In genomic region chr6:167579786-167580370, GRCh38 we compare ENCODE assay signal across 18 cellular contexts.
DNase-seq lines count a peak whose midpoint lies in the region; TF ChIP-seq lines count a peak whose summit lies in the region.
"Had no signal": no experiment of that assay in that cellular context is flagged by ENCODE, and none has a peak within 500 bp of the region (broad histone marks: within the 10 kb centered on the region; RNA-seq: fewer than 3 reads in every experiment).

No MANE protein-coding gene starts in this region.

- CTCF ChIA-PET in GM10248 (lab: Yijun Ruan, JAX): no interaction called here

- TF ChIP-seq CTCF in colonic mucosa (IDR thresholded peaks at IDR 0.05) (no peak), nephron (IDR thresholded peaks at IDR 0.05; ENCODE audit: unreplicated experiment in 3 of 3) (no peak), smooth muscle cell (IDR thresholded peaks at IDR 0.05; ENCODE audit: borderline replicate concordance, insufficient read depth, poor library complexity, severe bottlenecking) (no peak), GM10248 (IDR thresholded peaks at IDR 0.05; ENCODE audit: control extremely low read depth, extremely low read depth, low read depth, missing control alignments) (no peak)

- no peaks in the 10 kb centered on the region for H3K79me2 ChIP-seq in smooth muscle cell (ENCODE audit: low read depth)

- 91% methylated on average over 8 of the region's 8 CpGs for WGBS in smooth muscle cell (ENCODE audit: low lambda C conversion rate)

- H3K9me3 ChIP-seq in HAP-1 (no peaks in the 10 kb centered on the region), colonic mucosa (no peaks in the 10 kb centered on the region), smooth muscle cell (replicated peaks; ENCODE audit: low read depth) (peaks cover 5% of the 10 kb centered on the region)

- H3K27me3 Mint-ChIP-seq in nephron (ENCODE audit: low read depth): peaks cover 22% of the 10 kb centered on the region

- H3F3A ChIP-seq in smooth muscle cell (ENCODE audit: low read depth): no peaks in the 10 kb centered on the region

- H3K27ac Mint-ChIP-seq in nephron: peak overlapping the region in 2 of 3 experiments; percentile 25 to 38
- H3K27ac Mint-ChIP-seq: CD4-positive, alpha-beta T cell had no signal

- H3K27me3 ChIP-seq in HAP-1 (ENCODE audit: low read depth): no peaks in the 10 kb centered on the region
- H3K27me3 ChIP-seq in colonic mucosa: no peaks in the 10 kb centered on the region
- no peaks in the 10 kb centered on the region for H3K27me3 ChIP-seq in smooth muscle cell (ENCODE audit: low read depth)
- H3K27me3 ChIP-seq: BLaER1 treated with 17β-estradiol and CSF1 and Interleukin-3, amounts not matched to agents 10 nM and 100 nM had no signal

- H3K9ac ChIP-seq in colonic mucosa (ENCODE audit: low read depth in 2 of 2, low read length in 2 of 2) (no peak overlapping the region), smooth muscle cell (ENCODE audit: low read depth) (no peak overlapping the region)
- H3K9ac ChIP-seq: BLaER1 treated with 17β-estradiol and CSF1 and Interleukin-3, amounts not matched to agents 10 nM and 100 nM; GM23248 had no signal

- H3K4me3 Mint-ChIP-seq in nephron: no peak overlapping the region
- H3K4me3 Mint-ChIP-seq: CD4-positive, alpha-beta T cell had no signal

- peaks cover 20% of the 10 kb centered on the region for H3K4me1 ChIP-seq in HAP-1
- H3K4me1 ChIP-seq in colonic mucosa: no peaks in the 10 kb centered on the region
- no peaks in the 10 kb centered on the region for H3K4me1 ChIP-seq in smooth muscle cell (ENCODE audit: low read depth)

- H3K4me2 ChIP-seq in smooth muscle cell: no peak overlapping the region

- POLR2A ChIA-PET in GM10248 (lab: Yijun Ruan, JAX): no interaction called here

- DNase-seq in HAP-1 (ENCODE audit: low spot score in 2 of 2) (peak; percentile 52 to 76), colonic mucosa (peak; percentile 4), smooth muscle cell (lab: John Stamatoyannopoulos, UW; ENCODE audit: unreplicated experiment) (no peak), GM10248 (ENCODE audit: extremely low spot score) (no peak), KG1 (lab: John Stamatoyannopoulos, UW) (no peak), NCI-H2227 (lab: John Stamatoyannopoulos, UW; ENCODE audit: unreplicated experiment) (no peak)
- DNase-seq: AML-193; CD4-positive, alpha-beta T cell; GM23248; HCEC 1CT; KBM-7; MM.1S; NCI-H2029 treated with DMSO at 0.1 percent for 48 hours; NCI-H226; NCI-H510A; SIG-M5 had no signal

- H3K27ac ChIP-seq in colonic mucosa (no peak overlapping the region), smooth muscle cell (ENCODE audit: low read depth) (no peak overlapping the region)
- H3K27ac ChIP-seq: BLaER1 treated with 17β-estradiol and CSF1 and Interleukin-3, amounts not matched to agents 10 nM and 100 nM; GM23248 had no signal

- intact Hi-C loops in colonic mucosa (cut with DNase I): no loop called here

- H3K36me3 ChIP-seq in HAP-1 (replicated peaks): no peaks in the 10 kb centered on the region
- no peaks in the 10 kb centered on the region for H3K36me3 ChIP-seq in colonic mucosa
- H3K36me3 ChIP-seq in smooth muscle cell (ENCODE audit: low read depth): no peaks in the 10 kb centered on the region

- peak overlapping the region; percentile 54 for H2AFZ ChIP-seq in smooth muscle cell (ENCODE audit: low read depth)
- H2AFZ ChIP-seq: GM23248 had no signal

- H3K4me1 Mint-ChIP-seq in nephron: peaks cover 40% of the 10 kb centered on the region

- peaks cover 7% of the 10 kb centered on the region for H3K36me3 Mint-ChIP-seq in nephron (ENCODE audit: low read depth)

- in situ Hi-C loops in HAP-1 (cut with MboI; ENCODE audit: low sequenced_read_pairs): no loop called here

- peaks cover 22% of the 10 kb centered on the region for H3K9me3 Mint-ChIP-seq in nephron

- H4K20me1 ChIP-seq in smooth muscle cell (ENCODE audit: low read depth): no peaks in the 10 kb centered on the region
- H4K20me1 ChIP-seq: BLaER1 treated with 17β-estradiol and CSF1 and Interleukin-3, amounts not matched to agents 10 nM and 100 nM had no signal

- H3K4me3 ChIP-seq in HAP-1 (no peak overlapping the region), colonic mucosa (no peak overlapping the region), smooth muscle cell (no peak overlapping the region)
- H3K4me3 ChIP-seq: BLaER1 treated with 17β-estradiol and CSF1 and Interleukin-3, amounts not matched to agents 10 nM and 100 nM; GM23248 had no signal

Comparison
In these comparisons a context has a peak if more than half of its experiments do, and no peak if none do; other contexts are left out.
1. DNase-seq: peak in HAP-1 (2 of 2) and colonic mucosa (single experiment); none in smooth muscle cell (single experiment), GM10248 (single experiment), KG1 (single experiment) and NCI-H2227 (single experiment).